ENCODE assay signal across 11 cellular contexts in the genomic region with DNA sequence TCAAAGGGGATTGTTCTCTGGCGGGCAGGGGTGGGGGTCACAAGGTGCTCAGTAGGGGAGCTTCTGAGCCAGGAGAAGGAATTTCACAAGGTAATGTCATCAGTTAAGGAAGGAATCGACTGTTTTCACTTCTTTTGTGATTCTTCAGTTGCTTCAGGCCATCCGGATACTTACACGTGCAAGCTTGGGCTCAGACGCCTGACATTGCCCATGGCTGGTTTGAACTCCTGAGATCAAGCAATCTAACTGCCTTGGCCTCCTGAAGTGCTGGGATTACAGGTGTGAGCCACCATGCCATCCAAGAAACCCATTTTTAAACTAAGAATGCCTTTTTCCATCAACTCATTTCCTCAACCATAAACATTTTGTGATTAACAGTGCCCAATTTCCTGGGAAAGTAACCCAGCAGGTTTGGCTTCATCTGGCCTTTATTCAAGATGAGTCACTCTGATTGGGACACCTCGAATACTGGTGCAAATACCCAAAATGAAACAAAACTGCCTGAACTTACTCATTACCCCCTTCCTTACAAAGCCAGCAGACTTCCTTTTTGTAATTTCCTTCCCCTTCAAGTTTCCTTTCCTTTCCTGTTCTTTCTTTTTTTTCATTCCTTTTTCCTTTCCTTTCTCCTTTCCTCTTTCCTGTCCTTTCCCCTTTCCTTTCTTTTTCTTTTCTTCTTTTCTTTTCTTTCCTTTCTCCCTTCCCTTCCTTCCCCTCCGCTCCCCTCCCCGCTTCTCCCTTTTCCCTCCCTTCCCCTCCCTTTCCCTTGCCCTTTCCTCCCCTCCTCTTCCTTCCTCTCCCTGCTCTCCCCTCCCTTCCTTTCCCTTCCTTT.
DNase-seq lines count a peak whose midpoint lies in the region; ATAC-seq and TF ChIP-seq lines count a peak whose summit lies in the region.
"Had no signal": no experiment of that assay in that cellular context is flagged by ENCODE, and none has a peak within 500 bp of the region (broad histone marks: within the 10 kb centered on the region; RNA-seq: fewer than 3 reads in every experiment).

No MANE protein-coding gene starts in this region.

- no peaks in the 10 kb centered on the region for H3K27me3 ChIP-seq in effector memory CD4-positive, alpha-beta T cell (replicated peaks; ENCODE audit: control insufficient read depth, insufficient read depth, low read length, poor library complexity, severe bottlenecking)
- H3K27me3 ChIP-seq: neural progenitor cell had no signal

- no peaks in the 10 kb centered on the region for H3K9me3 Mint-ChIP-seq in activated T-cell treated with anti-CD3 and anti-CD28 coated beads, Interleukin-2, amount 50 U/mL, for 24 hours
- peaks cover 0 to 14% of the 10 kb centered on the region in 2 donors for H3K9me3 Mint-ChIP-seq in stimulated activated naive CD8-positive, alpha-beta T cell treated with anti-CD3 and anti-CD28 coated beads, Interleukin-15, amount 100 ng/mL, for 72 hours
- H3K9me3 Mint-ChIP-seq: neural progenitor cell had no signal

- no peaks in the 10 kb centered on the region for H3K9me3 ChIP-seq in effector memory CD4-positive, alpha-beta T cell (ENCODE audit: control insufficient read depth, low read length)

- ATAC-seq in stimulated activated naive CD8-positive, alpha-beta T cell treated with anti-CD3 and anti-CD28 coated beads, Interleukin-15, amount 100 ng/mL, for 72 hours: peak; percentile 63
- ATAC-seq in GM21529 (IDR thresholded peaks at IDR 0.05; ENCODE audit: unreplicated experiment) (no peak), HG02759 (IDR thresholded peaks at IDR 0.05; ENCODE audit: unreplicated experiment) (no peak)

- DNase-seq in activated T-cell treated with anti-CD3 and anti-CD28 coated beads, Interleukin-2, amount 50 U/mL, for 24 hours: no peak
- no peak for DNase-seq in activated T-cell treated with anti-CD3 and anti-CD28 coated beads, Interleukin-2, amount 50 U/mL, for 1 hour
- DNase-seq in NOMO-1 treated with dmso at 0.1 percent for 144 hours (lab: John Stamatoyannopoulos, UW; ENCODE audit: unreplicated experiment): peak; percentile 29
- DNase-seq in epithelial cell of esophagus (ENCODE audit: low read depth): peak; percentile 90
- DNase-seq in stimulated activated naive CD8-positive, alpha-beta T cell treated with anti-CD3 and anti-CD28 coated beads, Interleukin-15, amount 100 ng/mL, for 72 hours: no peak
- DNase-seq in effector memory CD4-positive, alpha-beta T cell: no peak
- DNase-seq: KG1, NCI-H524 treated with DMSO at 0.1 percent for 48 hours had no signal

- no peaks in the 10 kb centered on the region for H3K36me3 Mint-ChIP-seq in activated T-cell treated with anti-CD3 and anti-CD28 coated beads, Interleukin-2, amount 50 U/mL, for 24 hours (ENCODE audit: low read depth)
- H3K36me3 Mint-ChIP-seq: neural progenitor cell had no signal

- peak overlapping the region; percentile 74 for H3K27ac Mint-ChIP-seq in activated T-cell treated with anti-CD3 and anti-CD28 coated beads, Interleukin-2, amount 50 U/mL, for 24 hours
- H3K27ac Mint-ChIP-seq in stimulated activated naive CD8-positive, alpha-beta T cell treated with anti-CD3 and anti-CD28 coated beads, Interleukin-15, amount 100 ng/mL, for 72 hours: no peak overlapping the region
- H3K27ac Mint-ChIP-seq: neural progenitor cell had no signal

- no peaks in the 10 kb centered on the region for H3K27me3 Mint-ChIP-seq in activated T-cell treated with anti-CD3 and anti-CD28 coated beads, Interleukin-2, amount 50 U/mL, for 24 hours
- no peaks in the 10 kb centered on the region for H3K27me3 Mint-ChIP-seq in stimulated activated naive CD8-positive, alpha-beta T cell treated with anti-CD3 and anti-CD28 coated beads, Interleukin-15, amount 100 ng/mL, for 72 hours

- no peak overlapping the region for H3K27ac ChIP-seq in effector memory CD4-positive, alpha-beta T cell (ENCODE audit: insufficient read depth, low read length, poor library complexity, severe bottlenecking)
- H3K27ac ChIP-seq: neural progenitor cell had no signal

- H3K4me3 ChIP-seq in epithelial cell of esophagus (ENCODE audit: low read length): no peak overlapping the region
- no peak overlapping the region for H3K4me3 ChIP-seq in effector memory CD4-positive, alpha-beta T cell (ENCODE audit: insufficient read depth, low read depth, low read length, poor library complexity, severe bottlenecking)
- H3K4me3 ChIP-seq: neural progenitor cell had no signal

- no peak for TF ChIP-seq CTCF in epithelial cell of esophagus (IDR thresholded peaks at IDR 0.05; ENCODE audit: insufficient read depth, low read depth, low read length, missing control alignments)

- H3K36me3 ChIP-seq in effector memory CD4-positive, alpha-beta T cell (ENCODE audit: control insufficient read depth, insufficient read depth, low read length): no peaks in the 10 kb centered on the region
- H3K36me3 ChIP-seq: neural progenitor cell had no signal

- H3K4me3 Mint-ChIP-seq in activated T-cell treated with anti-CD3 and anti-CD28 coated beads, Interleukin-2, amount 50 U/mL, for 24 hours: no peak overlapping the region
- H3K4me3 Mint-ChIP-seq in stimulated activated naive CD8-positive, alpha-beta T cell treated with anti-CD3 and anti-CD28 coated beads, Interleukin-15, amount 100 ng/mL, for 72 hours: peak overlapping the region; percentile 47 to 55
- H3K4me3 Mint-ChIP-seq: neural progenitor cell had no signal

- peaks cover 55% of the 10 kb centered on the region for H3K4me1 Mint-ChIP-seq in activated T-cell treated with anti-CD3 and anti-CD28 coated beads, Interleukin-2, amount 50 U/mL, for 24 hours (ENCODE audit: low read depth)
- peaks cover 54% of the 10 kb centered on the region for H3K4me1 Mint-ChIP-seq in stimulated activated naive CD8-positive, alpha-beta T cell treated with anti-CD3 and anti-CD28 coated beads, Interleukin-15, amount 100 ng/mL, for 72 hours

- H3K4me1 ChIP-seq in effector memory CD4-positive, alpha-beta T cell (ENCODE audit: control insufficient read depth, insufficient read depth, low read length, poor library complexity, severe bottlenecking): peaks cover 8% of the 10 kb centered on the region

Comparison
In these comparisons a context has a peak if more than half of its experiments do, and no peak if none do; other contexts are left out.
1. DNase-seq: peak in NOMO-1 treated with dmso at 0.1 percent for 144 hours (single experiment) and epithelial cell of esophagus (single experiment); none in activated T-cell treated with anti-CD3 and anti-CD28 coated beads, Interleukin-2, amount 50 U/mL, for 24 hours (single experiment), activated T-cell treated with anti-CD3 and anti-CD28 coated beads, Interleukin-2, amount 50 U/mL, for 1 hour (single experiment), stimulated activated naive CD8-positive, alpha-beta T cell treated with anti-CD3 and anti-CD28 coated beads, Interleukin-15, amount 100 ng/mL, for 72 hours (0 of 2) and effector memory CD4-positive, alpha-beta T cell (0 of 3).